In genomic region chr5:176365663-176366574, GRCh38 we compare ENCODE assay signal across 8 cellular contexts. TPM values are rescaled to one million over a fixed set of nuclear protein-coding genes. Genes with fewer than 3 reads are reported as not detected.
DNase-seq lines count a peak whose midpoint lies in the region; ATAC-seq and TF ChIP-seq lines count a peak whose summit lies in the region.

No MANE protein-coding gene starts in this region.

- H3K9ac ChIP-seq in neural cell (ENCODE audit: low read length): peak overlapping the region; percentile 87

- H3K36me3 Mint-ChIP-seq in activated T-cell treated with anti-CD3 and anti-CD28 coated beads, Interleukin-2, amount 50 U/mL, for 72 hours (ENCODE audit: insufficient read depth in 2 of 2): peaks cover 5 to 10% of the 10 kb centered on the region in 2 donors

- peak; percentile 17 for ATAC-seq in GM18498 (IDR thresholded peaks at IDR 0.05; ENCODE audit: unreplicated experiment)
- peak; percentile 7 for ATAC-seq in HG03457 (IDR thresholded peaks at IDR 0.05; ENCODE audit: unreplicated experiment)
- ATAC-seq in activated T-cell treated with anti-CD3 and anti-CD28 coated beads, Interleukin-2, amount 50 U/mL, for 72 hours (replicated peaks in 1 of 2): peak; percentile 11 to 22
- no peak for ATAC-seq in HG03135 (IDR thresholded peaks at IDR 0.05; ENCODE audit: unreplicated experiment)

- H3K9me2 ChIP-seq in neural cell (ENCODE audit: insufficient read depth, low read length): no peaks in the 10 kb centered on the region

- TF ChIP-seq EP300 in neural cell (conservative IDR thresholded peaks at IDR 0.05; ENCODE audit: poor library complexity, severe bottlenecking): no peak

- H3K9me3 Mint-ChIP-seq in activated T-cell treated with anti-CD3 and anti-CD28 coated beads, Interleukin-2, amount 50 U/mL, for 72 hours: no peaks in the 10 kb centered on the region

- H3K9me3 ChIP-seq in neural cell (ENCODE audit: low read length): no peaks in the 10 kb centered on the region
- no peaks in the 10 kb centered on the region for H3K9me3 ChIP-seq in uterus

- TF ChIP-seq CTCF in fibroblast of the aortic adventitia (IDR thresholded peaks at IDR 0.05; ENCODE audit: insufficient read depth, low read length): no peak
- no peak for TF ChIP-seq CTCF in neural cell (IDR thresholded peaks at IDR 0.05; ENCODE audit: poor library complexity, severe bottlenecking)
- no peak for TF ChIP-seq CTCF in uterus (IDR thresholded peaks at IDR 0.05)

- no peaks in the 10 kb centered on the region for H3K36me3 ChIP-seq in neural cell (ENCODE audit: insufficient read depth, low read length)
- no peaks in the 10 kb centered on the region for H3K36me3 ChIP-seq in uterus

- H3K4me1 Mint-ChIP-seq in activated T-cell treated with anti-CD3 and anti-CD28 coated beads, Interleukin-2, amount 50 U/mL, for 72 hours (ENCODE audit: low read depth): peaks cover 28% of the 10 kb centered on the region

- peaks cover 3% of the 10 kb centered on the region for H3K79me2 ChIP-seq in neural cell (replicated peaks; ENCODE audit: insufficient read depth, low read length)

- H3K27me3 ChIP-seq in neural cell (ENCODE audit: insufficient read depth, low read depth, low read length): no peaks in the 10 kb centered on the region
- no peaks in the 10 kb centered on the region for H3K27me3 ChIP-seq in uterus

- H3K4me1 ChIP-seq in uterus: no peaks in the 10 kb centered on the region

- TF ChIP-seq RAD21 in neural cell (conservative IDR thresholded peaks at IDR 0.05): no peak

- no peaks in the 10 kb centered on the region for H3K27me3 Mint-ChIP-seq in activated T-cell treated with anti-CD3 and anti-CD28 coated beads, Interleukin-2, amount 50 U/mL, for 72 hours (ENCODE audit: low read depth)

- H3K27ac Mint-ChIP-seq in activated T-cell treated with anti-CD3 and anti-CD28 coated beads, Interleukin-2, amount 50 U/mL, for 72 hours: no peak overlapping the region

- H3K27ac ChIP-seq in neural cell (ENCODE audit: low read length): no peak overlapping the region
- H3K27ac ChIP-seq in uterus: peak overlapping the region; percentile 44 to 76

- no peaks in the 10 kb centered on the region for H4K20me1 ChIP-seq in neural cell (ENCODE audit: insufficient read depth)

- peak overlapping the region; percentile 72 for H3K4me3 ChIP-seq in fibroblast of the aortic adventitia (ENCODE audit: low read depth, low read length)
- H3K4me3 ChIP-seq in neural cell (ENCODE audit: low read length): peak overlapping the region; percentile 97
- peak overlapping the region; percentile 34 to 70 for H3K4me3 ChIP-seq in uterus

- H3K4me2 ChIP-seq in neural cell (ENCODE audit: low read length): peak overlapping the region; percentile 65

- H3F3A ChIP-seq in neural cell (ENCODE audit: insufficient read depth, low read length, poor library complexity, severe bottlenecking): no peaks in the 10 kb centered on the region

- intact Hi-C loops in uterus (cut with DNase I; ENCODE audit: low total_unique reads): no loop called here

- H2AFZ ChIP-seq in neural cell (ENCODE audit: low read depth, low read length): peak overlapping the region; percentile 69

- peak in 1 of 2 donors; percentile 31 for DNase-seq in activated T-cell treated with anti-CD3 and anti-CD28 coated beads, Interleukin-2, amount 50 U/mL, for 72 hours
- peak; percentile 43 for DNase-seq in fibroblast of the aortic adventitia (ENCODE audit: low read depth)
- DNase-seq in uterus: peak in 1 of 2 donors; percentile 58
- no peak for DNase-seq in cortex of kidney (lab: John Stamatoyannopoulos, UW)

- TF ChIP-seq POLR2A in uterus (IDR thresholded peaks at IDR 0.05): no peak

- peak overlapping the region; percentile 66 to 69 for H3K4me3 Mint-ChIP-seq in activated T-cell treated with anti-CD3 and anti-CD28 coated beads, Interleukin-2, amount 50 U/mL, for 72 hours

TF ChIP-seq in neural cell, 6 proteins besides CTCF, POLR2A, EP300 and RAD21:
- peak; percentile 38 for TF ChIP-seq POLR2AphosphoS5 (IDR thresholded peaks at IDR 0.05)
- TF ChIP-seq MXI1 (conservative IDR thresholded peaks at IDR 0.05; ENCODE audit: poor library complexity, severe bottlenecking): peak; percentile 67
- TF ChIP-seq SMC3 (conservative IDR thresholded peaks at IDR 0.05; ENCODE audit: poor library complexity): no peak

RNA-seq across cellular contexts. Expression of gene ARL10, which starts 0.6 kb away (rescaled TPM):
- total RNA-seq in activated T-cell treated with anti-CD3 and anti-CD28 coated beads, Interleukin-2, amount 50 U/mL, for 72 hours: 10 to 100 TPM in 1 of 2 donors, 1 to 10 TPM in 1; 7.5 to 14.0 TPM
- 9.3 and 19.9 TPM in 2 replicates for total RNA-seq in fibroblast of the aortic adventitia (ENCODE audit: low replicate concordance)
- polyA plus RNA-seq in neural cell: 12.7 and 22.8 TPM in 2 replicates
- 38.5 and 41.1 TPM in 2 replicates for polyA minus RNA-seq in neural cell
- 10 to 100 TPM in 2 of 4 donors, 1 to 10 TPM in 2; 4.1 to 21.2 (median 9.6) TPM for total RNA-seq in uterus

RNA-seq across cellular contexts. Expression of gene KIAA1191, which starts 4.4 kb away (rescaled TPM):
- 10 to 100 TPM; 56.7 to 59.0 TPM for total RNA-seq in activated T-cell treated with anti-CD3 and anti-CD28 coated beads, Interleukin-2, amount 50 U/mL, for 72 hours
- 33.7 and 81.8 TPM in 2 replicates for total RNA-seq in fibroblast of the aortic adventitia (ENCODE audit: low replicate concordance)
- polyA plus RNA-seq in neural cell: 135 and 137 TPM in 2 replicates
- polyA minus RNA-seq in neural cell: 125 and 129 TPM in 2 replicates
- 100 to 1,000 TPM in 1 of 4 donors, 10 to 100 TPM in 3; 57.0 to 112 (median 67.5) TPM for total RNA-seq in uterus

RNA-seq across cellular contexts. Expression of gene NOP16, which starts 22.5 kb away (rescaled TPM):
- 10 to 100 TPM; 41.8 to 42.3 TPM for total RNA-seq in activated T-cell treated with anti-CD3 and anti-CD28 coated beads, Interleukin-2, amount 50 U/mL, for 72 hours
- total RNA-seq in fibroblast of the aortic adventitia (ENCODE audit: low replicate concordance) (17.0 and 44.2 TPM in 2 replicates), uterus (10 to 100 TPM in 1 of 4 donors, 1 to 10 TPM in 2, under 1 TPM in 1; 0.51 to 17.8 (median 7.9) TPM)
- polyA plus RNA-seq in neural cell: 23.9 and 29.9 TPM in 2 replicates
- 12.5 and 12.7 TPM in 2 replicates for polyA minus RNA-seq in neural cell

RNA-seq across cellular contexts. Expression of gene HIGD2A, which starts 22.6 kb away (rescaled TPM):
- 100 to 1,000 TPM; 109 to 135 TPM for total RNA-seq in activated T-cell treated with anti-CD3 and anti-CD28 coated beads, Interleukin-2, amount 50 U/mL, for 72 hours
- total RNA-seq in fibroblast of the aortic adventitia (ENCODE audit: low replicate concordance): 23.2 and 51.9 TPM in 2 replicates
- polyA plus RNA-seq in neural cell: 61.8 and 81.3 TPM in 2 replicates
- polyA minus RNA-seq in neural cell: 36.0 and 41.3 TPM in 2 replicates
- total RNA-seq in uterus: 10 to 100 TPM in 3 of 4 donors, 1 to 10 TPM in 1; 4.6 to 74.5 (median 26.7) TPM

RNA-seq across cellular contexts. Expression of gene CLTB, which starts 50.4 kb away (rescaled TPM):
- total RNA-seq in activated T-cell treated with anti-CD3 and anti-CD28 coated beads, Interleukin-2, amount 50 U/mL, for 72 hours: 10 to 100 TPM; 38.1 to 41.9 TPM
- total RNA-seq in fibroblast of the aortic adventitia (ENCODE audit: low replicate concordance): 49.3 and 76.5 TPM in 2 replicates
- 239 and 245 TPM in 2 replicates for polyA plus RNA-seq in neural cell
- 116 and 124 TPM in 2 replicates for polyA minus RNA-seq in neural cell
- total RNA-seq in uterus: 100 to 1,000 TPM in 1 of 4 donors, 10 to 100 TPM in 3; 34.7 to 162 (median 63.4) TPM
